Comparison of ENCODE assay signal across 16 cellular contexts in the genomic region with DNA sequence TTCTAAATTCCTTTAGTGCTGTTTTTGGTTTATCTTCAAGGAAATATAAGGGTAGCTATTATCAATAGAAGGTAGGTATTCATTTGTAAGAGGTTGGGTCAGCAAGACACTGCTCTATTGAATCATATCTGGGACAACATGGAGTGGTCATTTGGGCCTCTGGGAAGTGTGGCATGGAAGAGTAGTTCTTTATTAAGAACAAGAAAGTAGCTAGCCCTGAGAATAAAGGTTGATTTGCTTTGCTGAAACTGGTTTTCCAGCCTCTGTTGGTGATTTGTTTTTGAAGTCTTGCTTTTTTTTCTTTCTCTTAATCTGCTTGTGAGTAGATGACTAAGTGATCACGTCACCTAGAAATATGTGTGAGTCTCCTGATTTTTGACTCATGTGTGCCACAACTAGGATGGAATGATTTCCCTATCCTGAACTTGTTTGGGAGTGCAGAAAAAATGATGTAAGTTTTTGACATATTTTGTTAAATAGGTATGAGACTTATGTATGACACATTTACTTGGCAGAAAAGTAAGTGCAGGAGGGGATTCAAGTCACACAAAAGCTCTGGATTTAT.
DNase-seq lines count a peak whose midpoint lies in the region; ATAC-seq lines count a peak whose summit lies in the region.
"Had no signal": no experiment of that assay in that cellular context is flagged by ENCODE, and none has a peak within 500 bp of the region (broad histone marks: within the 10 kb centered on the region; RNA-seq: fewer than 3 reads in every experiment).

No MANE protein-coding gene starts in this region.

- H3K4me1 ChIP-seq in GM23248 (ENCODE audit: insufficient read depth), result peaks cover 40% of the 10 kb centered on the region
- peaks cover 14% of the 10 kb centered on the region for H3K4me1 ChIP-seq in SJSA1 (replicated peaks)
- H3K4me1 ChIP-seq in skeletal muscle satellite cell (ENCODE audit: control insufficient read depth, insufficient read depth, low read length), result peaks cover 20% of the 10 kb centered on the region
- H3K4me1 ChIP-seq in mesendoderm (ENCODE audit: control insufficient read depth, low read depth, low read length), result no peaks in the 10 kb centered on the region
- H3K4me1 ChIP-seq: pancreas had no signal

- H3K9me2 ChIP-seq in GM23248 (ENCODE audit: insufficient read depth), result no peaks in the 10 kb centered on the region

- no peaks in the 10 kb centered on the region for H3K79me2 ChIP-seq in GM23248 (ENCODE audit: insufficient read depth)
- H3K79me2 ChIP-seq in mesendoderm (ENCODE audit: control insufficient read depth, insufficient read depth, low read length), result no peaks in the 10 kb centered on the region

- no peaks in the 10 kb centered on the region for H4K20me1 ChIP-seq in GM23248 (ENCODE audit: insufficient read depth)

- H3K4me3 ChIP-seq in GM23248 (0 out of 2 replicates have a peak overlapping the region, but pooled peaks have one; percentile 28), SJSA1 (no peak overlapping the region), skeletal muscle satellite cell (ENCODE audit: low read length) (no peak overlapping the region), mesendoderm (ENCODE audit: low read length) (no peak overlapping the region)
- H3K4me3 ChIP-seq: pancreas, SK-N-MC had no signal

- H3K4me2 ChIP-seq in GM23248 (ENCODE audit: unreplicated experiment) (peak overlapping the region; percentile 66), skeletal muscle satellite cell (ENCODE audit: low read length) (peak overlapping the region; percentile 48), mesendoderm (ENCODE audit: low read length) (no peak overlapping the region)

- no peak overlapping the region for H2BK120ac ChIP-seq in mesendoderm (ENCODE audit: low read depth, low read length)

- H3K23ac ChIP-seq in mesendoderm (ENCODE audit: low read length), result no peak overlapping the region

- H3K27me3 ChIP-seq in GM23248 (replicated peaks; ENCODE audit: insufficient read depth), result no peaks in the 10 kb centered on the region
- 0 out of 2 replicates have a peak, but pooled peaks cover 2% of the 10 kb centered on the region for H3K27me3 ChIP-seq in SJSA1 (replicated peaks)
- no peaks in the 10 kb centered on the region for H3K27me3 ChIP-seq in skeletal muscle satellite cell (ENCODE audit: control insufficient read depth, insufficient read depth, low read length)
- no peaks in the 10 kb centered on the region for H3K27me3 ChIP-seq in mesendoderm (ENCODE audit: insufficient read depth, low read length, poor library complexity)
- H3K27me3 ChIP-seq: pancreas had no signal

- peak; percentile 93 for DNase-seq in GM23248
- DNase-seq in SJSA1 (ENCODE audit: low read depth in 1 of 2, low spot score in 2 of 2), result peak in 1 of 2 experiments; percentile 36
- peak; percentile 95 for DNase-seq in fibroblast of peridontal ligament (ENCODE audit: extremely low read depth)
- DNase-seq in mesendoderm, result no peak
- DNase-seq: activated T-cell treated with anti-CD3 and anti-CD28 coated beads, Interleukin-2, amount 50 U/mL, for 24 hours; DMS153; glutamatergic neuron; NCI-H510A; pancreas; stimulated activated CD4-positive, alpha-beta T cell treated with anti-CD3 and anti-CD28 coated beads, Interleukin-4, amount 100 ng/mL, for 4 hours had no signal

- in situ Hi-C loops in GM23248 (cut with MboI), result no loop called here

- H3K9ac ChIP-seq in GM23248 (peak overlapping the region; percentile 59), skeletal muscle satellite cell (ENCODE audit: low read depth, low read length) (no peak overlapping the region), mesendoderm (ENCODE audit: low read length) (no peak overlapping the region)

- no peaks in the 10 kb centered on the region for H3K79me1 ChIP-seq in mesendoderm (ENCODE audit: low read length)

- H3K36me3 ChIP-seq in GM23248 (ENCODE audit: low read depth), result no peaks in the 10 kb centered on the region
- no peaks in the 10 kb centered on the region for H3K36me3 ChIP-seq in SJSA1
- H3K36me3 ChIP-seq in skeletal muscle satellite cell (ENCODE audit: insufficient read depth, low read length), result no peaks in the 10 kb centered on the region
- H3K36me3 ChIP-seq in mesendoderm (ENCODE audit: control insufficient read depth, insufficient read depth, low read length), result no peaks in the 10 kb centered on the region
- H3K36me3 ChIP-seq: pancreas had no signal

- H2AFZ ChIP-seq in GM23248, result peak overlapping the region; percentile 56; the same call in 1 of the 2 replicates

- H3K9me3 ChIP-seq in GM23248 (ENCODE audit: low read depth) (no peaks in the 10 kb centered on the region), SJSA1 (replicated peaks) (0 out of 2 replicates have a peak, but pooled peaks cover 5% of the 10 kb centered on the region), skeletal muscle satellite cell (replicated peaks; ENCODE audit: low read length) (no peaks in the 10 kb centered on the region)
- H3K9me3 ChIP-seq: pancreas had no signal

- no peak overlapping the region for H4K5ac ChIP-seq in mesendoderm (ENCODE audit: low read length)

- no peak overlapping the region for H4K8ac ChIP-seq in mesendoderm (ENCODE audit: low read depth, low read length)

- no peak overlapping the region for H2BK15ac ChIP-seq in mesendoderm (replicated peaks; ENCODE audit: low read depth)

- no peak overlapping the region for H3K4ac ChIP-seq in mesendoderm (ENCODE audit: low read depth, low read length)

- no peak overlapping the region for H2BK5ac ChIP-seq in mesendoderm (ENCODE audit: low read length)

- ATAC-seq in GM19397 (IDR thresholded peaks at IDR 0.05; ENCODE audit: unreplicated experiment) (no peak), GM19452 (IDR thresholded peaks at IDR 0.05; ENCODE audit: unreplicated experiment) (no peak), GM21367 (IDR thresholded peaks at IDR 0.05; ENCODE audit: unreplicated experiment) (no peak)
- ATAC-seq: activated CD4-positive, CD25-positive, alpha-beta regulatory T cell treated with anti-CD3 and anti-CD28 coated beads, Interleukin-2, amount 50 U/mL, for 24 hours; pancreas had no signal

- no peak overlapping the region for H3K56ac ChIP-seq in mesendoderm (ENCODE audit: low read length)

- no peak overlapping the region for H3K18ac ChIP-seq in mesendoderm (ENCODE audit: low read length)

- H2AK5ac ChIP-seq in mesendoderm (ENCODE audit: low read length), result no peak overlapping the region

- WGBS in GM23248 (ENCODE audit: low coverage in 1 of 2, low lambda C conversion rate in 2 of 2, missing lambda C conversion rate in 2 of 2), 2 experiments, result 0 to 4% methylated on average over 1 of the region's 1 CpG
- WGBS in mesendoderm (ENCODE audit: extremely low coverage, insufficient coverage, low lambda C conversion rate), result no CpG with 5 or more reads among the region's 1 CpG

- H3F3A ChIP-seq in GM23248 (ENCODE audit: insufficient read depth), result peaks cover 41% of the 10 kb centered on the region

- peak overlapping the region; percentile 85 for H3K27ac ChIP-seq in GM23248
- 0 out of 2 replicates have a peak overlapping the region, but pooled peaks have one; percentile 9 for H3K27ac ChIP-seq in SJSA1
- H3K27ac ChIP-seq in mesendoderm (ENCODE audit: low read depth, low read length), result no peak overlapping the region
- H3K27ac ChIP-seq: pancreas, SK-N-MC had no signal
